In the genomic region with DNA sequence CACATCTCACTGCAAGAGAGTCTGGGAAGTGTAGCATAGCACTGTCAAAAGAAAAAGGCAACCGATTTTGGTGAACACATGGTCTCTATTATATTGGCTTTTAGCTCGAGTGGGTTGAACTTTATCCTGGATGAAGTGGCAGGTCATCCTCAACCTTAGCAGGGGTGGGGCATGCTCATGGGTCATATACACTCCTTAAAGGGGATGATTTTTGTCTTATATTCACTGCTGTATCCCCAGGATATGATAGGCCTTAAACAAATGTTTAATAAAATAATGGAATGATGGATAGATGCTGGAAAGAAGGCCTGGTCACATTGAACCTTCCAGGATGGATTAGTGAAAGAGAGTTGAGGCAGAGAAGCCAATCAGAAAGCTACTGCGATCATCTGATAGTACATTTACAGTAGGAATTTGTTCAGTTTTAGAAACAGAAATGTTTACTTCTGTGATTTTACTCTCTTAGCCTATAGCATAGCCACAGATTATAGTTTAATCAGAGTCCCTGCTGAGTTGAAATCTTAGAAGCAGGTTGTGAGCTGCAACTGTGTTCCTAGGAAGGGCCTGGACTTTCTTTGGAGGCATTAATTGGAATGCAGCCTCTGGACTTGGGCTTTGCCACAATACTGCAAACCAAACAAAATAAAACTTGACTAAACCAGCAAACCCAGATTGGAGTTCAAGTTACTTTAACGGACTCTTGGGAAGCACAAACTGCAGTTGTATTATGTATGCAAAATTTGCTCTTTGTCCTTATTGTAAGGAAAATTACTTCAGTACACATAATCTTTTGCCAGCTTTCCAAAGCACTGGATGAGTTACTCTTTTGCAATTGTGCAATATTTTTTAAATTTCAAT, we compare ENCODE assay signal across 26 cellular contexts.
"Had no signal": no experiment of that assay in that cellular context is flagged by ENCODE, and none has a peak within 500 bp of the region (broad histone marks: within the 10 kb centered on the region; RNA-seq: fewer than 3 reads in every experiment).

No MANE protein-coding gene starts in this region.

- H2AFZ ChIP-seq: hepatocyte had no signal

- H3K4me1 Mint-ChIP-seq: activated CD4-positive, alpha-beta memory T cell treated with anti-CD3 and anti-CD28 coated beads, Interleukin-2, amount 10 ng/mL, durations not matched to agents 7 days and 5 days; activated naive CD4-positive, alpha-beta T cell treated with anti-CD3 and anti-CD28 coated beads, Interleukin-2, amount 50 U/mL, for 24 hours; central memory CD8-positive, alpha-beta T cell; immature natural killer cell; naive thymus-derived CD4-positive, alpha-beta T cell had no signal

- H3K36me3 ChIP-seq: adrenal gland, colonic mucosa, left lung, right atrium auricular region, thyroid gland, upper lobe of right lung had no signal

- H3K36me3 Mint-ChIP-seq: activated naive CD4-positive, alpha-beta T cell treated with anti-CD3 and anti-CD28 coated beads, Interleukin-2, amount 50 U/mL, for 24 hours; immature natural killer cell; naive thymus-derived CD4-positive, alpha-beta T cell had no signal

- ATAC-seq: effector memory CD8-positive, alpha-beta T cell; esophagus mucosa; left lung; naive thymus-derived CD4-positive, alpha-beta T cell; psoas muscle; upper lobe of right lung had no signal

- H3K4me2 ChIP-seq: hepatocyte had no signal

- H3K4me3 Mint-ChIP-seq: activated CD4-positive, alpha-beta memory T cell treated with anti-CD3 and anti-CD28 coated beads, Interleukin-2, amount 10 ng/mL, durations not matched to agents 7 days and 5 days; activated naive CD4-positive, alpha-beta T cell treated with anti-CD3 and anti-CD28 coated beads, Interleukin-2, amount 50 U/mL, for 24 hours; central memory CD8-positive, alpha-beta T cell; effector memory CD8-positive, alpha-beta T cell; immature natural killer cell; naive thymus-derived CD4-positive, alpha-beta T cell; neural crest cell; T-helper 1 cell treated with Interleukin-12 subunit alpha and Interleukin-12 subunit beta and Interleukin-4 antibody, amounts not matched to agents 30 μg/mL and 1 μg/mL, for 36 hours had no signal

- H3K27ac Mint-ChIP-seq: activated CD4-positive, alpha-beta memory T cell treated with anti-CD3 and anti-CD28 coated beads, Interleukin-2, amount 10 ng/mL, durations not matched to agents 7 days and 5 days; activated naive CD4-positive, alpha-beta T cell treated with anti-CD3 and anti-CD28 coated beads, Interleukin-2, amount 50 U/mL, for 24 hours; effector memory CD8-positive, alpha-beta T cell; immature natural killer cell; naive thymus-derived CD4-positive, alpha-beta T cell; T-helper 1 cell treated with Interleukin-12 subunit alpha and Interleukin-12 subunit beta and Interleukin-4 antibody, amounts not matched to agents 30 μg/mL and 1 μg/mL, for 36 hours had no signal

- H3K9me3 ChIP-seq: adrenal gland, colonic mucosa, left lung, psoas muscle, right atrium auricular region, thyroid gland, upper lobe of right lung had no signal

- H3K4me1 ChIP-seq: adrenal gland, colonic mucosa, psoas muscle, right atrium auricular region, thyroid gland, upper lobe of right lung had no signal

- H3K27ac ChIP-seq: adrenal gland, colonic mucosa, dorsolateral prefrontal cortex, hepatocyte, left lung, psoas muscle, right atrium auricular region, thyroid gland, upper lobe of right lung had no signal

- H3K9me3 Mint-ChIP-seq: activated CD4-positive, alpha-beta memory T cell treated with anti-CD3 and anti-CD28 coated beads, Interleukin-2, amount 10 ng/mL, durations not matched to agents 7 days and 5 days; activated naive CD4-positive, alpha-beta T cell treated with anti-CD3 and anti-CD28 coated beads, Interleukin-2, amount 50 U/mL, for 24 hours; central memory CD8-positive, alpha-beta T cell; effector memory CD8-positive, alpha-beta T cell; neural crest cell; T-helper 1 cell treated with Interleukin-12 subunit alpha and Interleukin-12 subunit beta and Interleukin-4 antibody, amounts not matched to agents 30 μg/mL and 1 μg/mL, for 36 hours had no signal

- H3K4me3 ChIP-seq: adrenal gland, colonic mucosa, dorsolateral prefrontal cortex, hepatocyte, left lung, lung, psoas muscle, right atrium auricular region, thyroid gland, upper lobe of right lung had no signal

- H3K27me3 ChIP-seq: adrenal gland, colonic mucosa, dorsolateral prefrontal cortex, hepatocyte, left lung, right atrium auricular region, thyroid gland, upper lobe of right lung had no signal

- H3K27me3 Mint-ChIP-seq: activated CD4-positive, alpha-beta memory T cell treated with anti-CD3 and anti-CD28 coated beads, Interleukin-2, amount 10 ng/mL, durations not matched to agents 7 days and 5 days; central memory CD8-positive, alpha-beta T cell; effector memory CD8-positive, alpha-beta T cell had no signal

- DNase-seq: activated CD4-positive, alpha-beta memory T cell treated with anti-CD3 and anti-CD28 coated beads, Interleukin-2, amount 10 ng/mL, durations not matched to agents 7 days and 5 days; activated CD4-positive, alpha-beta T cell treated with anti-CD3 and anti-CD28 coated beads for 48 hours; activated gamma-delta T cell; adrenal gland; colonic mucosa; dorsolateral prefrontal cortex; effector memory CD8-positive, alpha-beta T cell; foreskin fibroblast; immature natural killer cell; left lung; naive thymus-derived CD4-positive, alpha-beta T cell; stimulated activated CD4-positive, alpha-beta T cell treated with anti-CD3 and anti-CD28 coated beads, Interleukin-4, amount 100 ng/mL, for 24 hours; stimulated activated naive CD4-positive, alpha-beta T cell treated with Interleukin-2 at 50 U/mL for 16 hours; substantia nigra; T1000; thyroid gland; upper lobe of right lung had no signal

- H3K79me2 ChIP-seq: hepatocyte had no signal
